Comparison of ENCODE assay signal across 27 cellular contexts in the genomic region with DNA sequence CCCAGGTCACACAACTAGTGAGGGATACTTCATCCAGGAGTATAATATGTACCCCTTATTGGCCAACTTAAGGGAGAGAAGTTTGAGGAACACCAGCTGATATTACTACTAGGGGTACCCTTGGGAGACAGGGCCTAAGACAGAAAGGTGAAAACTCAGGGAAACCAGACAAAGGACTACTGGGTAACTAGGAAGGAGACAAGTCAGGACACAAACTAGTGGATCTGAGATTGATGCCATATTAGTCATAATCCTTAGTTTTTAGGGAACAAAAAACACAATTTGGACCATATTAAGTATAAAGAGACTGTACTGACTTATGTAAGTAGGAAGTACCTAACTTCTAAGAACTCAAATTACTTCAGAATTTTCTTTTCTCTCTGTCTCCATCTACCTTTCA.
DNase-seq lines count a peak whose midpoint lies in the region; ATAC-seq, FAIRE-seq and TF ChIP-seq lines count a peak whose summit lies in the region.
"Had no signal": no experiment of that assay in that cellular context is flagged by ENCODE, and none has a peak within 500 bp of the region (broad histone marks: within the 10 kb centered on the region; RNA-seq: fewer than 3 reads in every experiment).

No MANE protein-coding gene starts in this region.

- no peaks in the 10 kb centered on the region for H3K9me3 ChIP-seq in keratinocyte (ENCODE audit: control insufficient read depth, low read depth, low read length)

- H3K27me3 ChIP-seq in bronchial epithelial cell (ENCODE audit: control insufficient read depth, insufficient read depth, low read length) (no peaks in the 10 kb centered on the region), keratinocyte (ENCODE audit: control insufficient read depth, extremely low read depth, insufficient read depth, low read length) (no peaks in the 10 kb centered on the region)
- H3K27me3 ChIP-seq: BLaER1 treated with 17β-estradiol and CSF1 and Interleukin-3, amounts not matched to agents 10 nM and 100 nM had no signal

- no peak overlapping the region for H3K4me3 Mint-ChIP-seq in activated CD4-positive, alpha-beta T cell treated with anti-CD3 and anti-CD28 coated beads, Interleukin-2, amount 10 ng/mL, durations not matched to agents 24 days and 14 days
- H3K4me3 Mint-ChIP-seq: B cell; CD4-positive, alpha-beta memory T cell; CD4-positive, CD25-positive, alpha-beta regulatory T cell; CD8-positive, alpha-beta memory T cell had no signal

- no peak overlapping the region for H3K27ac ChIP-seq in keratinocyte (ENCODE audit: control insufficient read depth, insufficient read depth, low read length)
- H3K27ac ChIP-seq: 22Rv1; A549; BLaER1 treated with 17β-estradiol and CSF1 and Interleukin-3, amounts not matched to agents 10 nM and 100 nM; C4-2B had no signal

- no peak for ATAC-seq in HG03280 (IDR thresholded peaks at IDR 0.05; ENCODE audit: unreplicated experiment)
- ATAC-seq: A549, GM12878 had no signal

- no peaks in the 10 kb centered on the region for H3K4me1 Mint-ChIP-seq in activated CD4-positive, alpha-beta T cell treated with anti-CD3 and anti-CD28 coated beads, Interleukin-2, amount 10 ng/mL, durations not matched to agents 24 days and 14 days
- H3K4me1 Mint-ChIP-seq: B cell; CD4-positive, alpha-beta memory T cell; CD8-positive, alpha-beta memory T cell had no signal

- peak overlapping the region; percentile 61 for H3K4me2 ChIP-seq in keratinocyte (ENCODE audit: control insufficient read depth, extremely low read depth, insufficient read depth, low read depth, low read length)
- H3K4me2 ChIP-seq: A549; BLaER1 treated with 17β-estradiol and CSF1 and Interleukin-3, amounts not matched to agents 10 nM and 100 nM had no signal

- no peak overlapping the region for H3K9ac ChIP-seq in keratinocyte (ENCODE audit: control insufficient read depth, extremely low read depth, insufficient read depth, low read length)
- H3K9ac ChIP-seq: BLaER1 treated with 17β-estradiol and CSF1 and Interleukin-3, amounts not matched to agents 10 nM and 100 nM had no signal

- H4K20me1 ChIP-seq in keratinocyte (ENCODE audit: control insufficient read depth, extremely low read depth, insufficient read depth, low read length): no peaks in the 10 kb centered on the region
- H4K20me1 ChIP-seq: BLaER1 treated with 17β-estradiol and CSF1 and Interleukin-3, amounts not matched to agents 10 nM and 100 nM had no signal

- H3K79me2 ChIP-seq in keratinocyte (ENCODE audit: control insufficient read depth, insufficient read depth, low read length): no peaks in the 10 kb centered on the region

- no peak for TF ChIP-seq CTCF in bronchial epithelial cell (IDR thresholded peaks at IDR 0.05; ENCODE audit: insufficient read depth, low read length, severe bottlenecking)
- TF ChIP-seq CTCF in keratinocyte (optimal IDR thresholded peaks at IDR 0.05 in 1 of 3, IDR thresholded peaks at IDR 0.05 in 1 of 3, conservative IDR thresholded peaks at IDR 0.05 in 1 of 3; ENCODE audit: extremely low read depth in 1 of 3, insufficient read depth in 2 of 3, low read length in 3 of 3): no peak
- TF ChIP-seq CTCF in GM20000 (IDR thresholded peaks at IDR 0.05; ENCODE audit: extremely low read depth, missing control alignments): no peak

- H3K9me3 Mint-ChIP-seq in activated CD4-positive, alpha-beta T cell treated with anti-CD3 and anti-CD28 coated beads, Interleukin-2, amount 10 ng/mL, durations not matched to agents 24 days and 14 days: no peaks in the 10 kb centered on the region
- H3K9me3 Mint-ChIP-seq: CD8-positive, alpha-beta memory T cell had no signal

- FAIRE-seq in bronchial epithelial cell (lab: Jason Lieb, UNC) (no peak), keratinocyte (lab: Jason Lieb, UNC) (peak; percentile 57)
- FAIRE-seq: A549, GM12878, GM12892, GM18507 had no signal

- no peaks in the 10 kb centered on the region for H3K36me3 ChIP-seq in bronchial epithelial cell (ENCODE audit: control insufficient read depth, insufficient read depth, low read length)
- no peaks in the 10 kb centered on the region for H3K36me3 ChIP-seq in keratinocyte (ENCODE audit: control insufficient read depth in 2 of 2, extremely low read depth in 1 of 2, insufficient read depth in 2 of 2, low read length in 2 of 2)
- H3K36me3 ChIP-seq: BLaER1 treated with 17β-estradiol and CSF1 and Interleukin-3, amounts not matched to agents 10 nM and 100 nM had no signal

- no peaks in the 10 kb centered on the region for H3K9me1 ChIP-seq in keratinocyte (ENCODE audit: control insufficient read depth, extremely low read depth, insufficient read depth, low read length)

- no peaks in the 10 kb centered on the region for H3K36me3 Mint-ChIP-seq in activated CD4-positive, alpha-beta T cell treated with anti-CD3 and anti-CD28 coated beads, Interleukin-2, amount 10 ng/mL, durations not matched to agents 24 days and 14 days (ENCODE audit: low read depth)
- H3K36me3 Mint-ChIP-seq: CD4-positive, alpha-beta memory T cell; CD4-positive, CD25-positive, alpha-beta regulatory T cell; CD8-positive, alpha-beta memory T cell had no signal

- dilution Hi-C loops in keratinocyte (cut with MboI; ENCODE audit: extremely low pct_ligation_motif_present, low sequenced_read_pairs): no loop called here

- H3K27ac Mint-ChIP-seq in activated CD4-positive, alpha-beta T cell treated with anti-CD3 and anti-CD28 coated beads, Interleukin-2, amount 10 ng/mL, durations not matched to agents 24 days and 14 days: no peak overlapping the region
- H3K27ac Mint-ChIP-seq: B cell; CD4-positive, alpha-beta memory T cell; CD4-positive, CD25-positive, alpha-beta regulatory T cell; CD8-positive, alpha-beta memory T cell had no signal

- no peak overlapping the region for H3K4me3 ChIP-seq in bronchial epithelial cell (ENCODE audit: low read depth, low read length)
- no peak overlapping the region for H3K4me3 ChIP-seq in keratinocyte (ENCODE audit: control insufficient read depth in 2 of 3, extremely low read depth in 1 of 3, insufficient read depth in 2 of 3, low read depth in 1 of 3, low read length in 3 of 3)
- H3K4me3 ChIP-seq: A549; BLaER1 treated with 17β-estradiol and CSF1 and Interleukin-3, amounts not matched to agents 10 nM and 100 nM; GM12878 had no signal

- H3K4me1 ChIP-seq in keratinocyte (ENCODE audit: control insufficient read depth, extremely low read depth, insufficient read depth, low read length): peaks cover 13% of the 10 kb centered on the region
- H3K4me1 ChIP-seq: A549 had no signal

- intact Hi-C loops in activated CD4-positive, alpha-beta T cell treated with anti-CD3 and anti-CD28 coated beads, Interleukin-2, amount 10 ng/mL, durations not matched to agents 24 days and 14 days (cut with micrococcal nuclease): no loop called here

- peak; percentile 37 for DNase-seq in activated CD4-positive, alpha-beta T cell treated with anti-CD3 and anti-CD28 coated beads, Interleukin-2, amount 10 ng/mL, durations not matched to agents 24 days and 14 days
- DNase-seq in activated CD4-positive, alpha-beta T cell treated with anti-CD3 and anti-CD28 coated beads, Interleukin-2, amount 50 U/mL, for 1 hour: no peak
- DNase-seq in CD1c-positive myeloid dendritic cell (ENCODE audit: extremely low spot score) (peak; percentile 4), bronchial epithelial cell (ENCODE audit: low read depth) (peak; percentile 46), keratinocyte (ENCODE audit: low read depth, low spot score) (no peak), GM20000 (ENCODE audit: low spot score) (no peak)
- DNase-seq: AML-193; CD4-positive, alpha-beta memory T cell; CD4-positive, CD25-positive, alpha-beta regulatory T cell; CD8-positive, alpha-beta memory T cell; COR-L47; DMS 273 treated with DMSO at 0.1 percent for 48 hours; DMS153; DMS53; DMS79; DND-41; EL; GDM1 had no signal

- peak overlapping the region; percentile 88 for H2AFZ ChIP-seq in keratinocyte (ENCODE audit: control insufficient read depth, low read length)

- peaks cover 28% of the 10 kb centered on the region for H3K27me3 Mint-ChIP-seq in activated CD4-positive, alpha-beta T cell treated with anti-CD3 and anti-CD28 coated beads, Interleukin-2, amount 10 ng/mL, durations not matched to agents 24 days and 14 days
- H3K27me3 Mint-ChIP-seq: B cell had no signal

Comparison
In these comparisons a context has a peak if more than half of its experiments do, and no peak if none do; other contexts are left out.
1. DNase-seq: peak in activated CD4-positive, alpha-beta T cell treated with anti-CD3 and anti-CD28 coated beads, Interleukin-2, amount 10 ng/mL, durations not matched to agents 24 days and 14 days (single experiment), CD1c-positive myeloid dendritic cell (single experiment) and bronchial epithelial cell (single experiment); none in activated CD4-positive, alpha-beta T cell treated with anti-CD3 and anti-CD28 coated beads, Interleukin-2, amount 50 U/mL, for 1 hour (single experiment), keratinocyte (single experiment) and GM20000 (single experiment).